8 cellular contexts compared by ENCODE assay signal in the genomic region with DNA sequence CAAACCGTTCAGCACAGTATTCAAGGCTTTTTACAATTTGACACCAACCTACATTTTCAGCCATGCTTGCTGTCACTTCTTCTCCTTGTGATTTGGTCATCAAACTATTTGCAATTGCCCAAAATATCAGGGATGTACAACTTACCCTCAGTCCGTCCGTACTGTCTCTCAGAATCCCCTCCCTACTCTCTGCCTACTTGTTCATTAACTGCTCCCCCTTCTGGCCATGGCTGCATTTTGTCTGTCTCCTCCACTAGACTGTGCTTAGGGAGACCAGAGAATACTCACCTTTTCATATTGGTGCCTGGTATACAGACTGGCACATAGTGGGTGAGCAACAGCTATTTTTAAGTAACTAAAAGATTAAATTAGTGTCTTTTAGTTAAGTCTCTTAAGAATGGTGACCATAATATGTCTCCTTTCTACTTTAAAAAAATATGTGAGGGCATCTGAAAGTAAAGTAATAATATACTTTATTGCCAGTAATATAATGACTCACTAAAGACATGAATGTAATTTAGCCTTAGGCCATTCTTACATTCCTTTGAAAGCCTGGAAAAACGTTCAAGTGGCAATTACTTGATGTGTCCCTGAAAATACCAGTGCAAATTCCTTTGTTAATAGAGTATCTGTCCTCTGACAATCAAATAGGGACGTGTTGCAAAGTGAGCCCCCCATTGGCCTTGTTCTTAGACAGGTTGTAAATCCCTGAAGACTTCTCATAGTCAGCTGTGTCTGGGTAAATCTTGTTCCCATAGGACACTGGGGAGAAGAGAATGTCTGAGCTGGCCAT. TPM values are rescaled to one million over a fixed set of nuclear protein-coding genes. Genes with fewer than 3 reads are reported as not detected.
DNase-seq lines count a peak whose midpoint lies in the region; ATAC-seq and TF ChIP-seq lines count a peak whose summit lies in the region.

No MANE protein-coding gene starts in this region.

- intact Hi-C loops in heart left ventricle (cut with DNase I) = no loop called here

- WGBS in heart left ventricle, 4 donors = 49 to 60% (median 58%) methylated on average over 5 of the region's 5 CpGs

- H3K27ac ChIP-seq in heart left ventricle = no peak overlapping the region

- peak in 11 of 12 donors; percentile 14 to 52 (median 37) for TF ChIP-seq CTCF in heart left ventricle (IDR thresholded peaks at IDR 0.05)

- peaks cover 0 to 18% (median 2%) of the 10 kb centered on the region in 12 donors for H3K4me1 ChIP-seq in heart left ventricle

- H3K9me3 ChIP-seq in heart left ventricle = no peaks in the 10 kb centered on the region

- H3K27me3 ChIP-seq in H7 (ENCODE audit: control insufficient read depth, insufficient read depth, low read length) (no peaks in the 10 kb centered on the region), heart left ventricle (peaks cover 0 to 7% (median 0%) of the 10 kb centered on the region in 9 donors)

- H3K4me3 ChIP-seq in H7 (ENCODE audit: insufficient read depth, low read depth, low read length) (no peak overlapping the region), heart left ventricle (no peak overlapping the region)

- H3K36me3 ChIP-seq in H7 (replicated peaks; ENCODE audit: control insufficient read depth, insufficient read depth, low read length) = no peaks in the 10 kb centered on the region
- H3K36me3 ChIP-seq in heart left ventricle = no peaks in the 10 kb centered on the region

- peak; percentile 11 for DNase-seq in NCI-H2227 (lab: John Stamatoyannopoulos, UW; ENCODE audit: unreplicated experiment)
- no peak for DNase-seq in NCI-H2227 treated with DMSO at 0.1 percent for 48 hours (lab: John Stamatoyannopoulos, UW)
- DNase-seq in H7 = peak; percentile 72
- DNase-seq in NCI-H1694 treated with DMSO at 0.1 percent for 48 hours (lab: John Stamatoyannopoulos, UW) = peak; percentile 29
- peak; percentile 16 for DNase-seq in activated T-cell treated with anti-CD3 and anti-CD28 coated beads for 4 hours
- DNase-seq in heart left ventricle = peak in 3 of 5 donors; percentile 13 to 50 (median 26)
- DNase-seq in stimulated activated CD4-positive, alpha-beta T cell treated with anti-CD3 and anti-CD28 coated beads, Interleukin-15, amount 100 ng/mL, for 48 hours (ENCODE audit: low read depth in 2 of 2) = peak; percentile 15 to 19
- DNase-seq in activated gamma-delta T cell (lab: John Stamatoyannopoulos, UW) = no peak

- TF ChIP-seq POLR2A in heart left ventricle (IDR thresholded peaks at IDR 0.05) = no peak

- peak in 3 of 4 donors; percentile 51 to 56 (median 53) for ATAC-seq in heart left ventricle

RNA-seq across cellular contexts. Expression of a gene that starts 27.8 kb away (rescaled TPM):
- total RNA-seq in H7 (2014; rRNA removed; shearing (Covaris generic)) = 1.5 and 2.0 TPM in 2 replicates
- total RNA-seq in heart left ventricle = 1 to 10 TPM in 5 of 9 donors, under 1 TPM in 4; 0.22 to 2.2 (median 1.1) TPM
- polyA plus RNA-seq in heart left ventricle = under 1 TPM; 0.08 to 0.11 TPM

Comparison
In these comparisons a context has a peak if more than half of its experiments do, and no peak if none do; other contexts are left out.
1. DNase-seq: peak in NCI-H2227 (single experiment), H7 (single experiment), NCI-H1694 treated with DMSO at 0.1 percent for 48 hours (single experiment), activated T-cell treated with anti-CD3 and anti-CD28 coated beads for 4 hours (single experiment), heart left ventricle (3 of 5) and stimulated activated CD4-positive, alpha-beta T cell treated with anti-CD3 and anti-CD28 coated beads, Interleukin-15, amount 100 ng/mL, for 48 hours (2 of 2); none in NCI-H2227 treated with DMSO at 0.1 percent for 48 hours (single experiment) and activated gamma-delta T cell (single experiment).